Comparison of ENCODE assay signal across 36 cellular contexts in genomic region chr6:46741910-46742309, GRCh38. TPM values are rescaled to one million over a fixed set of nuclear protein-coding genes. Genes with fewer than 3 reads are reported as not detected.
"Had no signal": no experiment of that assay in that cellular context is flagged by ENCODE, and none has a peak within 500 bp of the region (broad histone marks: within the 10 kb centered on the region; RNA-seq: fewer than 3 reads in every experiment).

No MANE protein-coding gene starts in this region.

- H3K36me3 ChIP-seq: ovary, spleen, suprapubic skin, tibial artery, transverse colon, upper lobe of right lung, uterus had no signal

- H2AFZ ChIP-seq: parathyroid adenoma had no signal

- H3K9ac ChIP-seq: parathyroid adenoma had no signal

- H3K4me3 Mint-ChIP-seq: naive B cell; naive thymus-derived CD8-positive, alpha-beta T cell; natural killer cell treated with Interleukin-12 subunit alpha and Interleukin-12 subunit beta and Interleukin-15 and Interleukin-18, amount 100 ng/mL, for 72 hours; nephron progenitor cell; neural crest cell; stimulated activated memory B cell treated with anti-CD40 and anti-IgM and Interleukin-4, amounts not matched to agents 10 μg/mL and 1 μg/mL and 100 μg/mL, for 72 hours; stimulated activated naive CD8-positive, alpha-beta T cell treated with anti-CD3 and anti-CD28 coated beads, Interleukin-15, amount 100 ng/mL, for 72 hours; type B pancreatic cell had no signal

- ATAC-seq: naive thymus-derived CD8-positive, alpha-beta T cell; natural killer cell treated with Interleukin-12 subunit alpha and Interleukin-12 subunit beta and Interleukin-15 and Interleukin-18, amount 100 ng/mL, for 72 hours; psoas muscle; right cardiac atrium; sciatic nerve; stimulated activated memory B cell treated with anti-CD40 and anti-IgM and Interleukin-4, amounts not matched to agents 10 μg/mL and 1 μg/mL and 100 μg/mL, for 72 hours; stimulated activated naive CD8-positive, alpha-beta T cell treated with anti-CD3 and anti-CD28 coated beads, Interleukin-15, amount 100 ng/mL, for 72 hours; stimulated activated naive CD8-positive, alpha-beta T cell treated with anti-CD3 and anti-CD28 coated beads, Interleukin-15, Interleukin-2, amounts not matched to agents 100 U/mL and 50 U/mL, for 24 hours; upper lobe of right lung had no signal

- H3K4me2 ChIP-seq: smooth muscle cell had no signal

- H3K79me2 ChIP-seq: parathyroid adenoma had no signal

- H3K9me3 ChIP-seq: ovary, psoas muscle, spleen, suprapubic skin, testis, tibial artery, transverse colon, upper lobe of right lung, uterus had no signal

- H3K27ac ChIP-seq: ovary, parathyroid adenoma, psoas muscle, skin epidermis, spleen, suprapubic skin, testis, tibial artery, transverse colon, upper lobe of right lung, uterus had no signal

- H3K36me3 Mint-ChIP-seq: naive B cell; naive thymus-derived CD8-positive, alpha-beta T cell; natural killer cell treated with Interleukin-12 subunit alpha and Interleukin-12 subunit beta and Interleukin-15 and Interleukin-18, amount 100 ng/mL, for 72 hours; stimulated activated memory B cell treated with anti-CD40 and anti-IgM and Interleukin-4, amounts not matched to agents 10 μg/mL and 1 μg/mL and 100 μg/mL, for 72 hours; type B pancreatic cell had no signal

- H3K4me1 ChIP-seq: parathyroid adenoma, psoas muscle, spleen, suprapubic skin, testis, tibial artery, transverse colon, upper lobe of right lung, uterus had no signal

- H3K4me1 Mint-ChIP-seq: naive B cell; naive thymus-derived CD8-positive, alpha-beta T cell; nephron progenitor cell; neural crest cell; stimulated activated memory B cell treated with anti-CD40 and anti-IgM and Interleukin-4, amounts not matched to agents 10 μg/mL and 1 μg/mL and 100 μg/mL, for 72 hours; stimulated activated naive CD8-positive, alpha-beta T cell treated with anti-CD3 and anti-CD28 coated beads, Interleukin-15, amount 100 ng/mL, for 72 hours had no signal

- DNase-seq: naive B cell; naive thymus-derived CD8-positive, alpha-beta T cell; nephron progenitor cell; occipital lobe; ovary; posterior cingulate gyrus; psoas muscle; right cardiac atrium; spleen; stimulated activated CD4-positive, alpha-beta T cell treated with anti-CD3 and anti-CD28 coated beads, Interleukin-12 subunit alpha, Interleukin-12 subunit beta, amount 100 ng/mL, for 4 hours; stimulated activated CD4-positive, alpha-beta T cell treated with anti-CD3 and anti-CD28 coated beads, Interleukin-1b, Interleukin-23, amount 100 ng/mL, for 48 hours; stimulated activated CD4-positive, alpha-beta T cell treated with anti-CD3 and anti-CD28 coated beads, Interleukin-4, amount 100 ng/mL, for 1 hour; stimulated activated CD4-positive, alpha-beta T cell treated with anti-CD3 and anti-CD28 coated beads, Interleukin-4, amount 100 ng/mL, for 4 hours; stimulated activated CD8-positive, alpha-beta memory T cell treated with anti-CD3 and anti-CD28 coated beads, Interleukin-4, amount 100 ng/mL, for 48 hours; stimulated activated naive CD4-positive, alpha-beta T cell; stimulated activated naive CD8-positive, alpha-beta T cell treated with anti-CD3 and anti-CD28 coated beads, Interleukin-15, amount 100 ng/mL, for 72 hours; stimulated activated naive CD8-positive, alpha-beta T cell treated with anti-CD3 and anti-CD28 coated beads, Interleukin-15, Interleukin-2, amounts not matched to agents 100 U/mL and 50 U/mL, for 24 hours; substantia nigra; testis; tibial artery; transverse colon; upper lobe of right lung; uterus had no signal

- H3K4me3 ChIP-seq: ovary, psoas muscle, skin epidermis, smooth muscle cell, spleen, suprapubic skin, testis, tibial artery, transverse colon, upper lobe of right lung, uterus had no signal

- H3K9me3 Mint-ChIP-seq: nephron progenitor cell; stimulated activated naive CD8-positive, alpha-beta T cell treated with anti-CD3 and anti-CD28 coated beads, Interleukin-15, amount 100 ng/mL, for 72 hours; type B pancreatic cell had no signal

- H3K27me3 ChIP-seq: ovary, testis, uterus had no signal

- H3K27ac Mint-ChIP-seq: naive B cell; naive thymus-derived CD8-positive, alpha-beta T cell; natural killer cell treated with Interleukin-12 subunit alpha and Interleukin-12 subunit beta and Interleukin-15 and Interleukin-18, amount 100 ng/mL, for 72 hours; nephron progenitor cell; progenitor cell of endocrine pancreas; stimulated activated memory B cell treated with anti-CD40 and anti-IgM and Interleukin-4, amounts not matched to agents 10 μg/mL and 1 μg/mL and 100 μg/mL, for 72 hours; stimulated activated naive CD8-positive, alpha-beta T cell treated with anti-CD3 and anti-CD28 coated beads, Interleukin-15, amount 100 ng/mL, for 72 hours; type B pancreatic cell had no signal

RNA-seq across cellular contexts. Expression of gene ANKRD66, which starts 4.8 kb away (rescaled TPM):
- total RNA-seq: naive thymus-derived CD8-positive, alpha-beta T cell; natural killer cell treated with Interleukin-12 subunit alpha and Interleukin-12 subunit beta and Interleukin-15 and Interleukin-18, amount 100 ng/mL, for 72 hours; neural crest cell; osteoblast; progenitor cell of endocrine pancreas; psoas muscle; renal cortical epithelial cell; right cardiac atrium; sciatic nerve; smooth muscle cell; spleen; suprapubic skin; testis; transverse colon; upper lobe of right lung; urinary bladder had no signal
- polyA plus RNA-seq: naive thymus-derived CD8-positive, alpha-beta T cell; ovary; psoas muscle; right cardiac atrium; smooth muscle cell; spleen; urinary bladder had no signal

RNA-seq across cellular contexts. Expression of gene PLA2G7, which starts 6.7 kb away (rescaled TPM):
- total RNA-seq: natural killer cell treated with Interleukin-12 subunit alpha and Interleukin-12 subunit beta and Interleukin-15 and Interleukin-18, amount 100 ng/mL, for 72 hours had no signal
- polyA plus RNA-seq: naive thymus-derived CD8-positive, alpha-beta T cell had no signal

RNA-seq across cellular contexts. Expression of gene MEP1A, which starts 51.3 kb away (rescaled TPM):
- total RNA-seq: naive thymus-derived CD8-positive, alpha-beta T cell; natural killer cell treated with Interleukin-12 subunit alpha and Interleukin-12 subunit beta and Interleukin-15 and Interleukin-18, amount 100 ng/mL, for 72 hours; neural crest cell; occipital lobe; osteoblast; psoas muscle; renal cortical epithelial cell; right cardiac atrium; sciatic nerve; smooth muscle cell; upper lobe of right lung; urinary bladder had no signal
- polyA plus RNA-seq: naive thymus-derived CD8-positive, alpha-beta T cell; right cardiac atrium; smooth muscle cell; urinary bladder had no signal

RNA-seq across cellular contexts. Expression of gene TDRD6, which starts 54.2 kb away (rescaled TPM):
- total RNA-seq: natural killer cell treated with Interleukin-12 subunit alpha and Interleukin-12 subunit beta and Interleukin-15 and Interleukin-18, amount 100 ng/mL, for 72 hours had no signal
- polyA plus RNA-seq: naive thymus-derived CD8-positive, alpha-beta T cell; smooth muscle cell had no signal
